ENCODE assay signal across 17 cellular contexts in the genomic region with DNA sequence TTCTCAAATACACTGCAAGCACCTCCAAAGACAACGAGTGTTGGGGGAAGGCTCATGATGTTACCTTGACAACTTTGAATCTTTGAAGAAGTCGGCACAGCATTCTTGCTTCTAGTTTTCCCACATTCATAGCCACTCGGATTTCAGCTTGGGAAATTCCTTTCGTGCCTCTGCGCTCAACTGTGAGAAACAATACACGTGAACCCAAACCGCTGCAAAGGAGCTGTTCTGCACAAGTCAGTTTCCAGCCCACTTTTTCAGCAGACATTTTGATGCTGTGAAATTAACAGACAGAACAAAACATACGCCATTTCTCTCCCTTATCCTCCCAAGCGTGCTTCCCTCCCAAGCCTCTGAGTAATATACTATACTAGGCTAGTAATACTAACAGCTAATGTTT. TPM values are rescaled to one million over a fixed set of nuclear protein-coding genes. Genes with fewer than 3 reads are reported as not detected.
DNase-seq lines count a peak whose midpoint lies in the region; ATAC-seq, FAIRE-seq and TF ChIP-seq lines count a peak whose summit lies in the region.
"Had no signal": no experiment of that assay in that cellular context is flagged by ENCODE, and none has a peak within 500 bp of the region (broad histone marks: within the 10 kb centered on the region; RNA-seq: fewer than 3 reads in every experiment).

No MANE protein-coding gene starts in this region.

- no peaks in the 10 kb centered on the region for H3K9me3 ChIP-seq in osteoblast (ENCODE audit: low read depth, low read length)
- H3K9me3 ChIP-seq in pancreas: no peaks in the 10 kb centered on the region
- H3K9me3 ChIP-seq in PC-9 (ENCODE audit: insufficient read depth, low read depth): no peaks in the 10 kb centered on the region
- H3K9me3 ChIP-seq: BLaER1 treated with 17β-estradiol and CSF1 and Interleukin-3, amounts not matched to agents 10 nM and 100 nM had no signal

- DNase-seq in endothelial cell (ENCODE audit: low spot score) (no peak), kidney tubule cell (ENCODE audit: low spot score) (peak; percentile 37), osteoblast (ENCODE audit: insufficient read length, low spot score, missing footprints) (peak; percentile 31), renal cortical epithelial cell (ENCODE audit: low read depth) (peak; percentile 44), pancreas (no peak), PC-9 (no peak)
- no peak for DNase-seq in stimulated activated CD4-positive, alpha-beta T cell treated with anti-CD3 and anti-CD28 coated beads, Interleukin-4, amount 100 ng/mL, for 1 hour
- DNase-seq: Calu3; CD8-positive, alpha-beta T cell; DMS79 treated with DMSO at 0.1 percent for 48 hours; GF-D8; H9 had no signal

- H3K27ac Mint-ChIP-seq in endothelial cell (ENCODE audit: unreplicated experiment): peak overlapping the region; percentile 3
- H3K27ac Mint-ChIP-seq: B cell; CD8-positive, alpha-beta T cell; H9 had no signal

- POLR2A ChIA-PET in PC-9 (lab: Charles Lee; ENCODE audit: unreplicated experiment): no interaction called here

- no peaks in the 10 kb centered on the region for H3K27me3 ChIP-seq in osteoblast (ENCODE audit: insufficient read depth, low read length)
- no peaks in the 10 kb centered on the region for H3K27me3 ChIP-seq in pancreas
- H3K27me3 ChIP-seq in PC-9 (ENCODE audit: insufficient read depth, low read depth): no peaks in the 10 kb centered on the region
- H3K27me3 ChIP-seq: BLaER1 treated with 17β-estradiol and CSF1 and Interleukin-3, amounts not matched to agents 10 nM and 100 nM had no signal

- peaks cover 3% of the 10 kb centered on the region for H3K27me3 Mint-ChIP-seq in endothelial cell (ENCODE audit: unreplicated experiment)
- H3K27me3 Mint-ChIP-seq: B cell had no signal

- no peaks in the 10 kb centered on the region for H3K9me2 ChIP-seq in PC-9 (ENCODE audit: insufficient read depth)

- TF ChIP-seq CTCF in endothelial cell (IDR thresholded peaks at IDR 0.05; ENCODE audit: unreplicated experiment) (no peak), osteoblast (IDR thresholded peaks at IDR 0.05; ENCODE audit: extremely low read depth, low read depth, low read length) (no peak), pancreas (IDR thresholded peaks at IDR 0.05) (no peak), PC-9 (conservative IDR thresholded peaks at IDR 0.05) (no peak)

- H3F3A ChIP-seq in PC-9 (ENCODE audit: insufficient read depth, low read depth): no peaks in the 10 kb centered on the region

- H3K4me1 ChIP-seq in osteoblast (ENCODE audit: insufficient read depth, low read length) (no peaks in the 10 kb centered on the region), pancreas (no peaks in the 10 kb centered on the region), PC-9 (replicated peaks; ENCODE audit: insufficient read depth) (no peaks in the 10 kb centered on the region)
- H3K4me1 ChIP-seq: BLaER1 treated with 17β-estradiol and CSF1 and Interleukin-3, amounts not matched to agents 10 nM and 100 nM had no signal

- ATAC-seq in HG03439 (IDR thresholded peaks at IDR 0.05; ENCODE audit: unreplicated experiment): no peak
- ATAC-seq in pancreas: no peak
- ATAC-seq: CD8-positive, alpha-beta T cell had no signal

- H2AFZ ChIP-seq in osteoblast (ENCODE audit: low read length) (no peak overlapping the region), PC-9 (no peak overlapping the region)

- peaks cover 64% of the 10 kb centered on the region for H3K36me3 Mint-ChIP-seq in endothelial cell (ENCODE audit: low read depth, unreplicated experiment)

- CTCF ChIA-PET in PC-9 (lab: Charles Lee): no interaction called here

- no peaks in the 10 kb centered on the region for H3K79me2 ChIP-seq in osteoblast (ENCODE audit: insufficient read depth, low read length)
- H3K79me2 ChIP-seq in PC-9 (ENCODE audit: low read depth): no peaks in the 10 kb centered on the region

- H4K20me1 ChIP-seq in osteoblast (ENCODE audit: insufficient read depth, low read length): peaks cover 3% of the 10 kb centered on the region
- H4K20me1 ChIP-seq in PC-9 (ENCODE audit: insufficient read depth): no peaks in the 10 kb centered on the region

- no TSS peak for BruUV-seq in PC-9 (replicated peaks; lab: Mats Ljungman, UMichigan)

- H3K4me3 Mint-ChIP-seq in endothelial cell (ENCODE audit: unreplicated experiment): no peak overlapping the region
- H3K4me3 Mint-ChIP-seq: B cell; CD8-positive, alpha-beta T cell; H9 had no signal

- peaks cover 81% of the 10 kb centered on the region for H3K36me3 ChIP-seq in osteoblast (ENCODE audit: insufficient read depth, low read length)
- peaks cover 4 to 68% (median 39%) of the 10 kb centered on the region in 3 donors for H3K36me3 ChIP-seq in pancreas
- H3K36me3 ChIP-seq in PC-9 (ENCODE audit: low read depth): peaks cover 36% of the 10 kb centered on the region; the same call in 1 of the 2 replicates

- H3K4me2 ChIP-seq in osteoblast (ENCODE audit: insufficient read depth, low read length) (no peak overlapping the region), PC-9 (no peak overlapping the region)
- H3K4me2 ChIP-seq: BLaER1 treated with 17β-estradiol and CSF1 and Interleukin-3, amounts not matched to agents 10 nM and 100 nM had no signal

- FAIRE-seq in pancreas (lab: Jason Lieb, UNC): no peak
- FAIRE-seq: H1 had no signal

- H3K4me3 ChIP-seq in osteoblast (ENCODE audit: insufficient read depth, low read length): no peak overlapping the region
- H3K4me3 ChIP-seq in pancreas: no peak overlapping the region
- no peak overlapping the region for H3K4me3 ChIP-seq in PC-9
- H3K4me3 ChIP-seq: BLaER1 treated with 17β-estradiol and CSF1 and Interleukin-3, amounts not matched to agents 10 nM and 100 nM had no signal

- intact Hi-C loops in pancreas (cut with DNase I): no loop called here
- intact Hi-C loops in PC-9 (cut with micrococcal nuclease; ENCODE audit: unreplicated experiment): no loop called here

- 91 to 92% methylated on average over 9 of the region's 9 CpGs for WGBS in pancreas, 2 donors

- no peaks in the 10 kb centered on the region for H3K9me3 Mint-ChIP-seq in endothelial cell (ENCODE audit: unreplicated experiment)
- H3K9me3 Mint-ChIP-seq: CD8-positive, alpha-beta T cell; H9 had no signal

- H3K27ac ChIP-seq in osteoblast (ENCODE audit: low read depth, low read length): no peak overlapping the region
- no peak overlapping the region for H3K27ac ChIP-seq in pancreas
- no peak overlapping the region for H3K27ac ChIP-seq in PC-9
- H3K27ac ChIP-seq: BLaER1 treated with 17β-estradiol and CSF1 and Interleukin-3, amounts not matched to agents 10 nM and 100 nM; HL-60 had no signal

- H3K4me1 Mint-ChIP-seq in endothelial cell (ENCODE audit: unreplicated experiment): no peaks in the 10 kb centered on the region
- H3K4me1 Mint-ChIP-seq: B cell, H9 had no signal

RNA-seq across cellular contexts. Expression of gene GTF3C1, which starts 41.2 kb away (rescaled TPM):
- 98.7 TPM for total RNA-seq in endothelial cell (ENCODE audit: unreplicated experiment)
- total RNA-seq in osteoblast: 55.1 and 59.0 TPM in 2 replicates
- 41.3 and 97.3 TPM in 2 replicates for total RNA-seq in renal cortical epithelial cell
- 10 to 100 TPM; 31.5 to 52.0 (median 40.1) TPM for total RNA-seq in pancreas
- 100 to 1,000 TPM in 1 of 2 donors, 10 to 100 TPM in 1; 98.3 to 113 TPM for polyA plus RNA-seq in pancreas
- total RNA-seq in PC-9 (2021): 118 and 142 TPM in 2 replicates

RNA-seq across cellular contexts. Expression of gene KATNIP, which starts 41.5 kb away (rescaled TPM):
- 26.2 TPM for total RNA-seq in endothelial cell (ENCODE audit: unreplicated experiment)
- 30.8 and 32.7 TPM in 2 replicates for total RNA-seq in osteoblast
- 25.4 and 63.0 TPM in 2 replicates for total RNA-seq in renal cortical epithelial cell
- total RNA-seq in pancreas: 10 to 100 TPM; 14.3 to 26.7 (median 16.1) TPM
- polyA plus RNA-seq in pancreas: 10 to 100 TPM; 10.8 to 20.1 TPM
- 60.9 and 64.8 TPM in 2 replicates for total RNA-seq in PC-9 (2021)

Comparison
In these comparisons a context has a peak if more than half of its experiments do, and no peak if none do; other contexts are left out.
1. DNase-seq: peak in kidney tubule cell (single experiment), osteoblast (single experiment) and renal cortical epithelial cell (single experiment); none in endothelial cell (single experiment), pancreas (0 of 6), stimulated activated CD4-positive, alpha-beta T cell treated with anti-CD3 and anti-CD28 coated beads, Interleukin-4, amount 100 ng/mL, for 1 hour (single experiment) and PC-9 (0 of 2).